In the genomic region with DNA sequence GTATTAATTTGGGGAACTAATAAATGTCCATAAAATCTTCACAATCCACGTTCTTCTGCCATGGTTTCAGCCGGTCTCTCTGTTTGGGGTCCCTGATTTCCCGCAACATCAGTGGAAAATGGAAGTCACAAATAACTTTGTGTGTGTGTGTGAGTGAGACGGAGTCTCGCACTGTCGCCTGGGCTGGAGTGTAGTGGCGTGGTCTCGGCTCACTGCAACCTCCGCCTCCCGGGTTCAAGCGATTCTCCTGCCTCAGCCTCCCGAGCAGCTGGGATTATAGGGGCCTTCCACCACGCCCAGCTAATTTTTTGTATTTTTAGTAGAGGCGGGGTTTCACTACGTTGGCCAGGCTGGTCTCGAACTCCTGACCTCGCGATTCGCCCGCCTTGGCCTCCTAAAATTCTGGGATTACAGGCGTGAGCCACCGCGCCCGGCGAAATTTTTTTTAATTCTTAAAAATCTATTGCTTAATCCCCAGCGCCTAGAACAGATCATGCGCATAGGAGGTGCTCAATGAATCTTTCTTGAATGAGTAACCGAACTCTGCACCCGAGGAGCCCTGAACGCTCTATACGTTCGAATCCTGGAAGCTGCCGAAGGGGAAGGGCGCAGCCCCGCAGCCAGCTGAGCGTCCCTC, we compare ENCODE assay signal across 8 cellular contexts. TPM values are rescaled to one million over a fixed set of nuclear protein-coding genes. Genes with fewer than 3 reads are reported as not detected.
DNase-seq lines count a peak whose midpoint lies in the region; ATAC-seq, FAIRE-seq and TF ChIP-seq lines count a peak whose summit lies in the region.
"Not testable (repeated sequence)": the region's sequence is repeated elsewhere in the genome, so short reads cannot be mapped to it uniquely, and the experiment has no call there.

No MANE protein-coding gene starts in this region.

- peak; percentile 38 for ATAC-seq in GM19395 (IDR thresholded peaks at IDR 0.05; ENCODE audit: unreplicated experiment)
- peak; percentile 15 for ATAC-seq in HG03196 (IDR thresholded peaks at IDR 0.05; ENCODE audit: unreplicated experiment)
- ATAC-seq in right lobe of liver, result peak; percentile 37 to 50 (median 43)

- not testable (repeated sequence) for H3K27me3 ChIP-seq in NT2/D1 (ENCODE audit: insufficient read depth, insufficient read length); endothelial cell of umbilical vein (ENCODE audit: control insufficient read depth in 2 of 2, insufficient read depth in 2 of 2, low read length in 2 of 2); right lobe of liver; spleen (replicated peaks in 1 of 7)

- dilution Hi-C loops in endothelial cell of umbilical vein (cut with MboI; ENCODE audit: extremely low pct_ligation_motif_present, low sequenced_read_pairs), result not testable (repeated sequence)

- H3K27ac ChIP-seq in endothelial cell of umbilical vein (ENCODE audit: insufficient read depth, low read depth, low read length), result peak overlapping the region; percentile 19
- peak overlapping the region; percentile 64 to 85 (median 79) for H3K27ac ChIP-seq in right lobe of liver
- H3K27ac ChIP-seq in spleen, result peak overlapping the region; percentile 78 to 98 (median 95)

- peak overlapping the region; percentile 4 for H3K4me2 ChIP-seq in endothelial cell of umbilical vein (ENCODE audit: insufficient read depth, low read length)

- not testable (repeated sequence) for BruUV-seq in endothelial cell of umbilical vein (replicated peaks; lab: Mats Ljungman, UMichigan)

- H3K9ac ChIP-seq in NT2/D1 (ENCODE audit: insufficient read length, low read depth), result peak overlapping the region; percentile 99
- H3K9ac ChIP-seq in endothelial cell of umbilical vein (replicated peaks; ENCODE audit: extremely low read depth, insufficient read depth, low read length), result peak overlapping the region; percentile 65

- H3K79me2 ChIP-seq in endothelial cell of umbilical vein (ENCODE audit: control insufficient read depth, insufficient read depth, low read length), result not testable (repeated sequence)

- H3K9me3 ChIP-seq in NT2/D1 (ENCODE audit: insufficient read depth, low read length); endothelial cell of umbilical vein (replicated peaks; ENCODE audit: control insufficient read depth, insufficient read depth, low read length); right lobe of liver; spleen: not testable (repeated sequence)

- DNase-seq in AG20443 (ENCODE audit: low spot score), result peak; percentile 83
- not testable (repeated sequence) for DNase-seq in NT2/D1 (ENCODE audit: low read depth, low spot score); endothelial cell of umbilical vein (ENCODE audit: low read depth, low spot score); right lobe of liver; spleen
- DNase-seq in activated T-cell treated with anti-CD3 and anti-CD28 coated beads for 48 hours (ENCODE audit: low read depth), result peak; percentile 46

- H2AFZ ChIP-seq in endothelial cell of umbilical vein (ENCODE audit: low read depth, low read length), result peak overlapping the region; percentile 74

- H4K20me1 ChIP-seq in endothelial cell of umbilical vein (replicated peaks; ENCODE audit: control insufficient read depth, extremely low read depth, insufficient read depth, low read length), result not testable (repeated sequence)

- intact Hi-C loops in endothelial cell of umbilical vein (cut with micrococcal nuclease), result loop anchor here (1.0 to 10.0 kb wide), 5 partner anchors 11 to 469 kb away; a partner anchor contains a TSS
- intact Hi-C loops in right lobe of liver (cut with DNase I); spleen (cut with DNase I; ENCODE audit: low total_unique reads): not testable (repeated sequence)

- FAIRE-seq in endothelial cell of umbilical vein (lab: Jason Lieb, UNC), result peak; percentile 63

- WGBS in right lobe of liver (ENCODE audit: insufficient coverage, low coverage, low lambda C conversion rate, missing lambda C conversion rate), result 11% methylated on average over 28 of the region's 36 CpGs
- 13 to 19% (median 15%) methylated on average over 36 of the region's 36 CpGs for WGBS in spleen, 5 donors

- H3K4me3 ChIP-seq in NT2/D1 (ENCODE audit: insufficient read length, low read depth) (peak overlapping the region; percentile 100), endothelial cell of umbilical vein (replicated peaks in 1 of 3; ENCODE audit: insufficient read depth in 1 of 3, low read depth in 1 of 3, low read length in 3 of 3) (peak overlapping the region; percentile 58 to 93 (median 67)), right lobe of liver (peak overlapping the region; percentile 51 to 97 (median 90)), spleen (peak overlapping the region; percentile 74 to 98 (median 92))

- peaks cover 38% of the 10 kb centered on the region for H3K36me3 ChIP-seq in NT2/D1 (ENCODE audit: insufficient read depth, insufficient read length, low read length)
- H3K36me3 ChIP-seq in endothelial cell of umbilical vein (ENCODE audit: control insufficient read depth in 2 of 2, extremely low read depth in 1 of 2, insufficient read depth in 2 of 2, low read length in 2 of 2), result not testable (repeated sequence)
- H3K36me3 ChIP-seq in right lobe of liver, result peaks cover 0 to 20% (median 8%) of the 10 kb centered on the region in 4 donors
- peaks cover 0 to 33% (median 22%) of the 10 kb centered on the region in 6 donors for H3K36me3 ChIP-seq in spleen

- CTCF ChIA-PET in endothelial cell of umbilical vein (lab: Charles Lee), result interaction anchor here (0.6 to 1.5 kb wide), 4 partner anchors 14 to 124 kb away, joined by 3 to 9 read pairs (median 4); no protein-coding TSS in a partner anchor

- H3K4me1 ChIP-seq in NT2/D1 (ENCODE audit: insufficient read depth, insufficient read length), result not testable (repeated sequence)
- peaks cover 13% of the 10 kb centered on the region for H3K4me1 ChIP-seq in endothelial cell of umbilical vein (ENCODE audit: control insufficient read depth, extremely low read depth, insufficient read depth, low read length)
- peaks cover 0 to 21% (median 10%) of the 10 kb centered on the region in 4 donors for H3K4me1 ChIP-seq in right lobe of liver
- H3K4me1 ChIP-seq in spleen, result peaks cover 6 to 57% (median 33%) of the 10 kb centered on the region in 6 donors

- not testable (repeated sequence) for TF ChIP-seq CTCF in endothelial cell of umbilical vein (IDR thresholded peaks at IDR 0.05; ENCODE audit: extremely low read depth in 1 of 2, insufficient read depth in 1 of 2, low read depth in 1 of 2, low read length in 2 of 2); right lobe of liver (IDR thresholded peaks at IDR 0.05); spleen (IDR thresholded peaks at IDR 0.05 in 8 of 11, conservative IDR thresholded peaks at IDR 0.05 in 3 of 11)

- TF ChIP-seq POLR2A in endothelial cell of umbilical vein (IDR thresholded peaks at IDR 0.05; ENCODE audit: low read depth, low read length); right lobe of liver (IDR thresholded peaks at IDR 0.05); spleen (IDR thresholded peaks at IDR 0.05): not testable (repeated sequence)

- H3K9me1 ChIP-seq in endothelial cell of umbilical vein (replicated peaks; ENCODE audit: control insufficient read depth, extremely low read depth, insufficient read depth, low read length), result not testable (repeated sequence)

- POLR2A ChIA-PET in endothelial cell of umbilical vein (lab: Charles Lee), result not testable (repeated sequence)

RNA-seq across cellular contexts. Expression of a gene that starts 0.7 kb away (rescaled TPM):
- total RNA-seq in endothelial cell of umbilical vein (200 and 202 TPM in 2 replicates), right lobe of liver (100 to 1,000 TPM; 145 to 262 (median 179) TPM), spleen (100 to 1,000 TPM; 124 to 164 (median 137) TPM)
- polyA plus RNA-seq in endothelial cell of umbilical vein (176 and 182 TPM in 2 replicates), spleen (100 to 1,000 TPM; 257 to 312 (median 270) TPM)
- polyA plus RNA-seq in endothelial cell of umbilical vein (2011; cell fraction: cytosol; rRNA removed), result 231 and 268 TPM in 2 replicates
- polyA plus RNA-seq in endothelial cell of umbilical vein (2011; cell fraction: nucleus; rRNA removed), result 76.5 and 82.1 TPM in 2 replicates
- 350 and 390 TPM in 2 replicates for polyA plus RNA-seq in endothelial cell of umbilical vein (2012)
- 112 and 155 TPM in 2 replicates for polyA minus RNA-seq in endothelial cell of umbilical vein
- 118 TPM for polyA minus RNA-seq in endothelial cell of umbilical vein (2011; cell fraction: cytosol; rRNA and poly(A)+ RNA removed)
- 17.8 and 22.8 TPM in 2 replicates for polyA minus RNA-seq in endothelial cell of umbilical vein (2011; cell fraction: nucleus; rRNA and poly(A)+ RNA removed)

RNA-seq across cellular contexts. Expression of a gene that starts 1.0 kb away (rescaled TPM):
- total RNA-seq in endothelial cell of umbilical vein (20.6 and 23.2 TPM in 2 replicates), right lobe of liver (10 to 100 TPM in 1 of 6 experiments, 1 to 10 TPM in 5; 7.2 to 10.3 (median 8.1) TPM), spleen (10 to 100 TPM; 23.0 to 28.4 (median 25.5) TPM)
- polyA plus RNA-seq in endothelial cell of umbilical vein (24.3 and 24.8 TPM in 2 replicates), spleen (10 to 100 TPM; 11.0 to 27.2 (median 11.9) TPM)
- 27.6 and 29.2 TPM in 2 replicates for polyA plus RNA-seq in endothelial cell of umbilical vein (2011; cell fraction: cytosol; rRNA removed)
- polyA plus RNA-seq in endothelial cell of umbilical vein (2011; cell fraction: nucleus; rRNA removed), result 19.9 and 20.6 TPM in 2 replicates
- 16.8 and 18.1 TPM in 2 replicates for polyA plus RNA-seq in endothelial cell of umbilical vein (2012)
- 21.9 and 24.0 TPM in 2 replicates for polyA minus RNA-seq in endothelial cell of umbilical vein
- polyA minus RNA-seq in endothelial cell of umbilical vein (2011; cell fraction: cytosol; rRNA and poly(A)+ RNA removed), result 10.5 TPM
- polyA minus RNA-seq in endothelial cell of umbilical vein (2011; cell fraction: nucleus; rRNA and poly(A)+ RNA removed), result 6.7 and 7.8 TPM in 2 replicates

RNA-seq across cellular contexts. Expression of a gene that starts 33.6 kb away (rescaled TPM):
- total RNA-seq in endothelial cell of umbilical vein (38.0 and 38.8 TPM in 2 replicates), right lobe of liver (100 to 1,000 TPM in 1 of 6 experiments, 10 to 100 TPM in 5; 23.7 to 112 (median 28.1) TPM), spleen (10 to 100 TPM; 16.5 to 60.7 (median 20.5) TPM)
- polyA plus RNA-seq in endothelial cell of umbilical vein (28.7 and 43.7 TPM in 2 replicates), spleen (10 to 100 TPM; 33.1 to 43.3 (median 41.6) TPM)
- polyA plus RNA-seq in endothelial cell of umbilical vein (2011; cell fraction: cytosol; rRNA removed), result 44.5 and 44.8 TPM in 2 replicates
- polyA plus RNA-seq in endothelial cell of umbilical vein (2011; cell fraction: nucleus; rRNA removed), result 19.1 and 25.5 TPM in 2 replicates
- 33.8 and 38.9 TPM in 2 replicates for polyA plus RNA-seq in endothelial cell of umbilical vein (2012)
- polyA minus RNA-seq in endothelial cell of umbilical vein, result 15.2 and 21.3 TPM in 2 replicates
- 28.6 TPM for polyA minus RNA-seq in endothelial cell of umbilical vein (2011; cell fraction: cytosol; rRNA and poly(A)+ RNA removed)
- polyA minus RNA-seq in endothelial cell of umbilical vein (2011; cell fraction: nucleus; rRNA and poly(A)+ RNA removed), result 4.7 and 5.0 TPM in 2 replicates

RNA-seq across cellular contexts. Expression of a gene that starts 41.7 kb away (rescaled TPM):
- 16.4 and 17.4 TPM in 2 replicates for total RNA-seq in endothelial cell of umbilical vein
- polyA plus RNA-seq in endothelial cell of umbilical vein, result 23.3 and 31.9 TPM in 2 replicates
- 12.6 and 16.4 TPM in 2 replicates for polyA plus RNA-seq in endothelial cell of umbilical vein (2011; cell fraction: cytosol; rRNA removed)
- polyA plus RNA-seq in endothelial cell of umbilical vein (2011; cell fraction: nucleus; rRNA removed), result 32.6 and 39.1 TPM in 2 replicates
- polyA plus RNA-seq in endothelial cell of umbilical vein (2012), result 8.7 and 13.9 TPM in 2 replicates
- polyA minus RNA-seq in endothelial cell of umbilical vein, result 19.2 and 22.6 TPM in 2 replicates
- polyA minus RNA-seq in endothelial cell of umbilical vein (2011; cell fraction: cytosol; rRNA and poly(A)+ RNA removed), result 22.5 TPM
- 10.1 and 15.0 TPM in 2 replicates for polyA minus RNA-seq in endothelial cell of umbilical vein (2011; cell fraction: nucleus; rRNA and poly(A)+ RNA removed)
- 1 to 10 TPM; 1.2 to 3.7 (median 1.7) TPM for total RNA-seq in right lobe of liver
- 10 to 100 TPM in 6 of 7 donors, 1 to 10 TPM in 1; 9.3 to 31.0 (median 14.9) TPM for total RNA-seq in spleen
- polyA plus RNA-seq in spleen, result 1 to 10 TPM; 3.1 to 6.4 (median 4.7) TPM

RNA-seq across cellular contexts. Expression of a gene that starts 58.6 kb away (rescaled TPM):
- total RNA-seq in endothelial cell of umbilical vein, result 34.9 and 36.7 TPM in 2 replicates
- polyA plus RNA-seq in endothelial cell of umbilical vein, result 22.2 and 23.1 TPM in 2 replicates
- 19.2 and 23.1 TPM in 2 replicates for polyA plus RNA-seq in endothelial cell of umbilical vein (2011; cell fraction: cytosol; rRNA removed)
- polyA plus RNA-seq in endothelial cell of umbilical vein (2011; cell fraction: nucleus; rRNA removed), result 12.2 and 12.8 TPM in 2 replicates
- polyA plus RNA-seq in endothelial cell of umbilical vein (2012), result 19.8 and 30.3 TPM in 2 replicates
- polyA minus RNA-seq in endothelial cell of umbilical vein, result 11.0 and 14.0 TPM in 2 replicates
- polyA minus RNA-seq in endothelial cell of umbilical vein (2011; cell fraction: cytosol; rRNA and poly(A)+ RNA removed), result 16.8 TPM
- polyA minus RNA-seq in endothelial cell of umbilical vein (2011; cell fraction: nucleus; rRNA and poly(A)+ RNA removed), result 3.5 and 5.6 TPM in 2 replicates
- total RNA-seq in right lobe of liver, result 1 to 10 TPM in 4 of 6 experiments, under 1 TPM in 2; 0.64 to 2.3 (median 1.4) TPM
- total RNA-seq in spleen, result 1 to 10 TPM; 1.5 to 6.0 (median 3.0) TPM
- 1 to 10 TPM in 1 of 3 donors, under 1 TPM in 2; 0.48 to 1.5 (median 0.85) TPM for polyA plus RNA-seq in spleen

Comparison
In these comparisons a context has a peak if more than half of its experiments do, and no peak if none do; other contexts are left out.
1. H3K27ac ChIP-seq: peak in every context shown above with its lines; median percentile 95 in spleen; 79 in right lobe of liver; 19 in endothelial cell of umbilical vein.